In the genomic region with DNA sequence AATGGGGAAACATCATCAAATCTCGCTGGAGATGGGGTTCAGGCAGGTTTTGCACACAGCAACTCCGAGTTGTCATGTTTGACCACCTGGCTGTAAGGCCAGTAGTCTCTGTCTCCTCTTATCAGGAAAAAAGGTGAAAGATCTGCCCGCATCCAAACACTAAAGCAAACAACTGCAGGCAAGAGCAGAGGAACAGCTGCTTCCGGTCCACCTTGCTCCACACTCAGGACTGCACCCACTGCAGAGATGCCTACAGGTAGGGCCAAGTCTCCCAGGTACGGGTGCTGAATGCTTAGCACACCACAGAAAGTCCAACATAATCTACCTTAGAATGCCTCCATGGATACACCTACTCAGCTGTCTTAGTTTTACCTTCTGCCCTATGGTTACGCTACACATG, we compare ENCODE assay signal across 22 cellular contexts.
"Had no signal": no experiment of that assay in that cellular context is flagged by ENCODE, and none has a peak within 500 bp of the region (broad histone marks: within the 10 kb centered on the region; RNA-seq: fewer than 3 reads in every experiment).

No MANE protein-coding gene starts in this region.

- H3K4me3 ChIP-seq: breast epithelium, colonic mucosa, esophagus muscularis mucosa, mucosa of descending colon, prostate gland, thoracic aorta, upper lobe of right lung had no signal

- DNase-seq: activated CD4-positive, alpha-beta T cell treated with anti-CD3 and anti-CD28 coated beads for 4 hours; activated CD4-positive, alpha-beta T cell treated with anti-CD3 and anti-CD28 coated beads, Interleukin-2, amount 50 U/mL, for 48 hours; activated CD4-positive, CD25-positive, alpha-beta regulatory T cell; activated effector memory CD4-positive, alpha-beta T cell treated with Interleukin-2 at 50 U/mL for 16 hours; activated naive CD4-positive, alpha-beta T cell treated with anti-CD3 and anti-CD28 coated beads for 36 hours; activated naive CD8-positive, alpha-beta T cell treated with anti-CD3 and anti-CD28 coated beads, Interleukin-2, amount 10 ng/mL, durations not matched to agents 7 days and 5 days; activated T-cell treated with anti-CD3 and anti-CD28 coated beads, Interleukin-2, amount 50 U/mL, for 72 hours; amniotic stem cell; colonic mucosa; glutamatergic neuron; hippocampal formation; mesenchymal stem cell; mucosa of descending colon; naive B cell; stimulated activated CD4-positive, alpha-beta T cell treated with anti-CD3 and anti-CD28 coated beads, Interleukin-4, amount 100 ng/mL, for 24 hours; stimulated activated naive CD4-positive, alpha-beta T cell treated with Interleukin-2 at 50 U/mL for 16 hours; T1000; upper lobe of right lung had no signal

- H3K27me3 ChIP-seq: breast epithelium, colonic mucosa, esophagus muscularis mucosa, upper lobe of right lung had no signal

- H3K9me3 ChIP-seq: breast epithelium, colonic mucosa, esophagus muscularis mucosa, mucosa of descending colon, prostate gland, thoracic aorta, upper lobe of right lung had no signal

- ATAC-seq: activated T-cell treated with anti-CD3 and anti-CD28 coated beads, Interleukin-2, amount 50 U/mL, for 72 hours; mucosa of descending colon; upper lobe of right lung had no signal

- H3K36me3 ChIP-seq: breast epithelium, colonic mucosa, esophagus muscularis mucosa, prostate gland, thoracic aorta, upper lobe of right lung had no signal

- H3K27ac ChIP-seq: colonic mucosa, esophagus muscularis mucosa, prostate gland, thoracic aorta, upper lobe of right lung had no signal

- H3K4me1 ChIP-seq: colonic mucosa, prostate gland had no signal
